In the genomic region with DNA sequence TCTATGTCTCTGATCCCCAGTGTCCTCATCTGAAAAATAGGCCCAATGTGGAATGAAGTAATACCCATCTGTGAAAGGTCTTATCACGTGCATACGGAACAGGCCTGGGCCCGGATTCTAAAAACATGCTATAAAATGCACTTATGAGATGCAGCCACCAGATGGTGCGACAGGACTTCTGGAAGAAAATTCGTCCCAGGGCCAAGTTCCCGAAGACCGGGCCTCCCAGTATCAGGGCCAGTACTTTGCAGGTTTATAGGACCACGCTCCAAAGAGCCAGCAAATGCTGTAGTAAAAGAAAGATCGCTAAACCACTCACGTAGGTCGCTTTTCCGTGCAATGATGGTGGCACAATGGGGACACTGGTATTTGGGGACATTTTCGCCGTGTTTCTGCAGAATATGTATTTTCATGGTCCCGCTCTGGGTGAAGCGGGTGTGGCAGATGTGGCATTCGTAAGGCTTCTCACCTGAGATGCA, we compare ENCODE assay signal across 9 cellular contexts. TPM values are rescaled to one million over a fixed set of nuclear protein-coding genes. Genes with fewer than 3 reads are reported as not detected.
A peak's percentile ranks its signal among the peaks of the same experiment; 100 is the strongest.
DNase-seq lines count a peak whose midpoint lies in the region; ATAC-seq and TF ChIP-seq lines count a peak whose summit lies in the region.
"Had no signal": no experiment of that assay in that cellular context is flagged by ENCODE, and none has a peak within 500 bp of the region (broad histone marks: within the 10 kb centered on the region; RNA-seq: fewer than 3 reads in every experiment).

No MANE protein-coding gene starts in this region.

- peaks cover 7% of the 10 kb centered on the region for H3K27me3 Mint-ChIP-seq in activated CD4-positive, alpha-beta T cell treated with anti-CD3 and anti-CD28 coated beads, Interleukin-2, amount 10 ng/mL, durations not matched to agents 7 days and 5 days

- peak; percentile 75 for DNase-seq in SIG-M5 treated with dmso at 0.1 percent for 504 hours (lab: John Stamatoyannopoulos, UW; ENCODE audit: unreplicated experiment)
- no peak for DNase-seq in SIG-M5 (lab: John Stamatoyannopoulos, UW)
- DNase-seq in NAMALWA (ENCODE audit: low spot score): peak; percentile 77
- peak; percentile 49 for DNase-seq in activated CD4-positive, alpha-beta T cell treated with anti-CD3 and anti-CD28 coated beads, Interleukin-2, amount 10 ng/mL, durations not matched to agents 7 days and 5 days
- DNase-seq in foreskin keratinocyte: peak; percentile 18 to 44
- DNase-seq: activated naive CD8-positive, alpha-beta T cell treated with anti-CD3 and anti-CD28 coated beads, Interleukin-2, amount 10 ng/mL, durations not matched to agents 7 days and 5 days had no signal

- H3K27ac Mint-ChIP-seq in activated CD4-positive, alpha-beta T cell treated with anti-CD3 and anti-CD28 coated beads, Interleukin-2, amount 10 ng/mL, durations not matched to agents 7 days and 5 days: no peak overlapping the region
- H3K27ac Mint-ChIP-seq: activated naive CD8-positive, alpha-beta T cell treated with anti-CD3 and anti-CD28 coated beads, Interleukin-2, amount 10 ng/mL, durations not matched to agents 7 days and 5 days had no signal

- peaks cover 45% of the 10 kb centered on the region for H3K27me3 ChIP-seq in foreskin keratinocyte
- peaks cover 99% of the 10 kb centered on the region for H3K27me3 ChIP-seq in neutrophil

- H3K9me3 Mint-ChIP-seq in activated CD4-positive, alpha-beta T cell treated with anti-CD3 and anti-CD28 coated beads, Interleukin-2, amount 10 ng/mL, durations not matched to agents 7 days and 5 days: no peaks in the 10 kb centered on the region
- H3K9me3 Mint-ChIP-seq: activated naive CD8-positive, alpha-beta T cell treated with anti-CD3 and anti-CD28 coated beads, Interleukin-2, amount 10 ng/mL, durations not matched to agents 7 days and 5 days had no signal

- H3K27ac ChIP-seq in foreskin keratinocyte: no peak overlapping the region
- H3K27ac ChIP-seq in neutrophil: no peak overlapping the region

- no peaks in the 10 kb centered on the region for H3K4me1 Mint-ChIP-seq in activated CD4-positive, alpha-beta T cell treated with anti-CD3 and anti-CD28 coated beads, Interleukin-2, amount 10 ng/mL, durations not matched to agents 7 days and 5 days
- H3K4me1 Mint-ChIP-seq: activated naive CD8-positive, alpha-beta T cell treated with anti-CD3 and anti-CD28 coated beads, Interleukin-2, amount 10 ng/mL, durations not matched to agents 7 days and 5 days had no signal

- POLR2A ChIA-PET in activated CD4-positive, alpha-beta T cell treated with anti-CD3 and anti-CD28 coated beads, Interleukin-2, amount 10 ng/mL, durations not matched to agents 7 days and 5 days (lab: Charles Lee): no interaction called here

- TF ChIP-seq CTCF in foreskin keratinocyte (conservative IDR thresholded peaks at IDR 0.05): peak; percentile 87
- TF ChIP-seq CTCF in neutrophil (IDR thresholded peaks at IDR 0.05): peak; percentile 60

- CTCF ChIA-PET in activated CD4-positive, alpha-beta T cell treated with anti-CD3 and anti-CD28 coated beads, Interleukin-2, amount 10 ng/mL, durations not matched to agents 7 days and 5 days (lab: Charles Lee): no interaction called here

- no peaks in the 10 kb centered on the region for H3K36me3 Mint-ChIP-seq in activated CD4-positive, alpha-beta T cell treated with anti-CD3 and anti-CD28 coated beads, Interleukin-2, amount 10 ng/mL, durations not matched to agents 7 days and 5 days (ENCODE audit: low read depth)
- H3K36me3 Mint-ChIP-seq: activated naive CD8-positive, alpha-beta T cell treated with anti-CD3 and anti-CD28 coated beads, Interleukin-2, amount 10 ng/mL, durations not matched to agents 7 days and 5 days had no signal

- H3K4me3 Mint-ChIP-seq in activated CD4-positive, alpha-beta T cell treated with anti-CD3 and anti-CD28 coated beads, Interleukin-2, amount 10 ng/mL, durations not matched to agents 7 days and 5 days: no peak overlapping the region
- H3K4me3 Mint-ChIP-seq: activated naive CD8-positive, alpha-beta T cell treated with anti-CD3 and anti-CD28 coated beads, Interleukin-2, amount 10 ng/mL, durations not matched to agents 7 days and 5 days had no signal

- H3K9me3 ChIP-seq in neutrophil: no peaks in the 10 kb centered on the region

- no peaks in the 10 kb centered on the region for H3K4me1 ChIP-seq in foreskin keratinocyte
- no peaks in the 10 kb centered on the region for H3K4me1 ChIP-seq in neutrophil (ENCODE audit: control insufficient read depth in 1 of 2, insufficient read depth in 1 of 2, low read depth in 1 of 2, low read length in 1 of 2)

- H3K36me3 ChIP-seq in neutrophil: no peaks in the 10 kb centered on the region

- ATAC-seq in foreskin keratinocyte (peak; percentile 51), GM21423 (IDR thresholded peaks at IDR 0.05; ENCODE audit: unreplicated experiment) (no peak), HG02571 (IDR thresholded peaks at IDR 0.05; ENCODE audit: unreplicated experiment) (no peak)

- no peak overlapping the region for H3K4me3 ChIP-seq in neutrophil (ENCODE audit: low read depth in 1 of 2, low read length in 1 of 2)

RNA-seq across cellular contexts. Expression of a gene that starts 10.6 kb away (rescaled TPM):
- not detected for total RNA-seq in activated CD4-positive, alpha-beta T cell treated with anti-CD3 and anti-CD28 coated beads, Interleukin-2, amount 10 ng/mL, durations not matched to agents 7 days and 5 days
- not detected in 2 replicates for total RNA-seq in foreskin keratinocyte
- polyA plus RNA-seq in foreskin keratinocyte: not detected in 2 replicates
- total RNA-seq: activated naive CD8-positive, alpha-beta T cell treated with anti-CD3 and anti-CD28 coated beads, Interleukin-2, amount 10 ng/mL, durations not matched to agents 7 days and 5 days had no signal

RNA-seq across cellular contexts. Expression of a gene that starts 46.6 kb away (rescaled TPM):
- not detected for total RNA-seq in activated CD4-positive, alpha-beta T cell treated with anti-CD3 and anti-CD28 coated beads, Interleukin-2, amount 10 ng/mL, durations not matched to agents 7 days and 5 days
- total RNA-seq in foreskin keratinocyte: not detected in 2 replicates
- not detected in 2 replicates for polyA plus RNA-seq in foreskin keratinocyte
- total RNA-seq: activated naive CD8-positive, alpha-beta T cell treated with anti-CD3 and anti-CD28 coated beads, Interleukin-2, amount 10 ng/mL, durations not matched to agents 7 days and 5 days had no signal
